In the genomic region with DNA sequence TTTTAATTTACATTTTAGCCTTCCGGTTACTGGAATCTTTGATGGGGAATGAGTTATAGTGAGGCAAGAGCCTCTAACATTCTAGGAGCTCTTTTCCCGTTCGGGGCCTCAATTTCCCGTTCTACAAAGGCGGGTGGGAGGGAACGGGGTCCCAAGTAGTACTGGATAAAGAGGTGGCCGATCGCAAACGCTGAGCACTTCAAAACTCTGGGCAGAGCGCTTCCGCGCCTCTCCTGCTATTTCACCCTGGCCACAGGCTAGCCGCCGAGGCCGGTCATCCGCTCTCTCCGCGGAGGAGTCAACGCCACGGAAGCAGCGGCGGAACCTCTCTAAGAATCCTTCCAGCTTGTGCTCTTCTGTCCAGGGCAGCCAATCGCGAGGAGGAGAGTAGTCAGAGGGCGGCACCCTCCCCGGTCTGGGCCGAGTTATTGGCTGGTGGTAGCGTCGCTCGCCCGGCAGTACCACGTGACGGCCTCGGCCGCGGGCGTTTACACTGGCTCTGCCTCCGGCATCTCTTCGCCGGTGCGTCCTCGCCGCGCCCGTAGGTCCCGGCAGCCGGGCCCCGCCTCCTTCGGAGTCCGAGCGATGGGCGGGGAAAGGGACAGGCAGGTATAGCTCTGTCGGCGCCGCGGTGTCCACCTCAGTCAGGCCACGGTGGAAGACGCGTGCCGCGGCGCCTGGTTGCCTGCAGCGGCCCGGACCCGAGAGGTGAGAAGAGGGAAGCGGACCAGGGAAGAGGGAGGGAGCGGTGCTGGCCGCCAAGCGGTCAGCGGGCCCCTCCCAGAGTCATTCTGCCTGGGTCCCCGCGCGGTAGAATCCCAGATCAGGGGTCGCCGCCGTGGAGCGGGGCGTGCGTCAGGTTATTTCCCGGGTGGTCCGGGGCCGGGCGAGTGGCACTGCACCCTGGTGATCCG, we compare ENCODE assay signal across 1 cellular context.
TF ChIP-seq lines count a peak whose summit lies in the region.

A gene (plus strand): TSS at position 487 of the 914 bp plus-strand sequence. CDS start 16,895 bp downstream, outside the sequence.

TF ChIP-seq in K562, 482 proteins besides CTCF, POLR2A, EP300 and RAD21 (continued from another document and continues in another):
- TF ChIP-seq, protein P1, sequence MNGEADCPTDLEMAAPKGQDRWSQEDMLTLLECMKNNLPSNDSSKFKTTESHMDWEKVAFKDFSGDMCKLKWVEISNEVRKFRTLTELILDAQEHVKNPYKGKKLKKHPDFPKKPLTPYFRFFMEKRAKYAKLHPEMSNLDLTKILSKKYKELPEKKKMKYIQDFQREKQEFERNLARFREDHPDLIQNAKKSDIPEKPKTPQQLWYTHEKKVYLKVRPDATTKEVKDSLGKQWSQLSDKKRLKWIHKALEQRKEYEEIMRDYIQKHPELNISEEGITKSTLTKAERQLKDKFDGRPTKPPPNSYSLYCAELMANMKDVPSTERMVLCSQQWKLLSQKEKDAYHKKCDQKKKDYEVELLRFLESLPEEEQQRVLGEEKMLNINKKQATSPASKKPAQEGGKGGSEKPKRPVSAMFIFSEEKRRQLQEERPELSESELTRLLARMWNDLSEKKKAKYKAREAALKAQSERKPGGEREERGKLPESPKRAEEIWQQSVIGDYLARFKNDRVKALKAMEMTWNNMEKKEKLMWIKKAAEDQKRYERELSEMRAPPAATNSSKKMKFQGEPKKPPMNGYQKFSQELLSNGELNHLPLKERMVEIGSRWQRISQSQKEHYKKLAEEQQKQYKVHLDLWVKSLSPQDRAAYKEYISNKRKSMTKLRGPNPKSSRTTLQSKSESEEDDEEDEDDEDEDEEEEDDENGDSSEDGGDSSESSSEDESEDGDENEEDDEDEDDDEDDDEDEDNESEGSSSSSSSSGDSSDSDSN (IDR thresholded peaks at IDR 0.05; ENCODE audit: borderline replicate concordance in 1 of 2, low read depth in 2 of 2, low read length in 2 of 2), result peak in 1 of 2 experiments; percentile 85; a peak in 1 of 4 replicates
- TF ChIP-seq CHD4 (IDR thresholded peaks at IDR 0.05; ENCODE audit: insufficient read depth, insufficient replicate concordance, low read depth, low read length, poor library complexity, severe bottlenecking), result no peak
- TF ChIP-seq ZNF143 (CRISPR knock-in tag; IDR thresholded peaks at IDR 0.05), result no peak
- TF ChIP-seq, protein P2, sequence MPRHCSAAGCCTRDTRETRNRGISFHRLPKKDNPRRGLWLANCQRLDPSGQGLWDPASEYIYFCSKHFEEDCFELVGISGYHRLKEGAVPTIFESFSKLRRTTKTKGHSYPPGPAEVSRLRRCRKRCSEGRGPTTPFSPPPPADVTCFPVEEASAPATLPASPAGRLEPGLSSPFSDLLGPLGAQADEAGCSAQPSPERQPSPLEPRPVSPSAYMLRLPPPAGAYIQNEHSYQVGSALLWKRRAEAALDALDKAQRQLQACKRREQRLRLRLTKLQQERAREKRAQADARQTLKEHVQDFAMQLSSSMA (CRISPR knock-in tag; IDR thresholded peaks at IDR 0.05), result no peak
- peak; percentile 81 for TF ChIP-seq RBBP5 (IDR thresholded peaks at IDR 0.05; ENCODE audit: borderline replicate concordance, insufficient read depth, low read length, poor library complexity, severe bottlenecking)
- TF ChIP-seq ZFX (CRISPR knock-in tag; IDR thresholded peaks at IDR 0.05), result peak; percentile 69
- no peak for TF ChIP-seq BRD4 (IDR thresholded peaks at IDR 0.05)
- TF ChIP-seq, protein P3, sequence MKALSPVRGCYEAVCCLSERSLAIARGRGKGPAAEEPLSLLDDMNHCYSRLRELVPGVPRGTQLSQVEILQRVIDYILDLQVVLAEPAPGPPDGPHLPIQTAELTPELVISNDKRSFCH (CRISPR knock-in tag; IDR thresholded peaks at IDR 0.05), result no peak
- TF ChIP-seq, protein P3 (tag; IDR thresholded peaks at IDR 0.05), result no peak
- TF ChIP-seq, protein P4, sequence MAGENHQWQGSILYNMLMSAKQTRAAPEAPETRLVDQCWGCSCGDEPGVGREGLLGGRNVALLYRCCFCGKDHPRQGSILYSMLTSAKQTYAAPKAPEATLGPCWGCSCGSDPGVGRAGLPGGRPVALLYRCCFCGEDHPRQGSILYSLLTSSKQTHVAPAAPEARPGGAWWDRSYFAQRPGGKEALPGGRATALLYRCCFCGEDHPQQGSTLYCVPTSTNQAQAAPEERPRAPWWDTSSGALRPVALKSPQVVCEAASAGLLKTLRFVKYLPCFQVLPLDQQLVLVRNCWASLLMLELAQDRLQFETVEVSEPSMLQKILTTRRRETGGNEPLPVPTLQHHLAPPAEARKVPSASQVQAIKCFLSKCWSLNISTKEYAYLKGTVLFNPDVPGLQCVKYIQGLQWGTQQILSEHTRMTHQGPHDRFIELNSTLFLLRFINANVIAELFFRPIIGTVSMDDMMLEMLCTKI (IDR thresholded peaks at IDR 0.05; ENCODE audit: partially characterized antibody), result no peak
- TF ChIP-seq ZKSCAN1 (IDR thresholded peaks at IDR 0.05; ENCODE audit: low read depth, low read length), result no peak; the same call in 1 of the 2 replicates
- peak; percentile 56; the same call in 1 of the 2 replicates for TF ChIP-seq POLR2AphosphoS2 (IDR thresholded peaks at IDR 0.05; ENCODE audit: low read length)
- no peak for TF ChIP-seq HDGF (IDR thresholded peaks at IDR 0.05)
- TF ChIP-seq, protein P5, sequence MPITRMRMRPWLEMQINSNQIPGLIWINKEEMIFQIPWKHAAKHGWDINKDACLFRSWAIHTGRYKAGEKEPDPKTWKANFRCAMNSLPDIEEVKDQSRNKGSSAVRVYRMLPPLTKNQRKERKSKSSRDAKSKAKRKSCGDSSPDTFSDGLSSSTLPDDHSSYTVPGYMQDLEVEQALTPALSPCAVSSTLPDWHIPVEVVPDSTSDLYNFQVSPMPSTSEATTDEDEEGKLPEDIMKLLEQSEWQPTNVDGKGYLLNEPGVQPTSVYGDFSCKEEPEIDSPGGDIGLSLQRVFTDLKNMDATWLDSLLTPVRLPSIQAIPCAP (CRISPR knock-in tag; IDR thresholded peaks at IDR 0.05; ENCODE audit: borderline replicate concordance), result no peak
- peak; percentile 14 for TF ChIP-seq CHD1 (IDR thresholded peaks at IDR 0.05; ENCODE audit: low read length)
- TF ChIP-seq CBX8 (IDR thresholded peaks at IDR 0.05; ENCODE audit: borderline replicate concordance, extremely low read depth, low read depth, low read length, poor library complexity, severe bottlenecking), result no peak
- TF ChIP-seq, protein P6, sequence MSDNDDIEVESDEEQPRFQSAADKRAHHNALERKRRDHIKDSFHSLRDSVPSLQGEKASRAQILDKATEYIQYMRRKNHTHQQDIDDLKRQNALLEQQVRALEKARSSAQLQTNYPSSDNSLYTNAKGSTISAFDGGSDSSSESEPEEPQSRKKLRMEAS (CRISPR knock-in tag; IDR thresholded peaks at IDR 0.05), result peak; percentile 91
- no peak for TF ChIP-seq CEBPG (CRISPR knock-in tag; IDR thresholded peaks at IDR 0.05)
- TF ChIP-seq CEBPG (tag; conservative IDR thresholded peaks at IDR 0.05 in 1 of 2, IDR thresholded peaks at IDR 0.05 in 1 of 2), result no peak
- no peak for TF ChIP-seq SLC30A9 (CRISPR knock-in tag; IDR thresholded peaks at IDR 0.05)
- TF ChIP-seq ZNF707 (CRISPR knock-in tag; conservative IDR thresholded peaks at IDR 0.05), result no peak
- TF ChIP-seq KDM4B (IDR thresholded peaks at IDR 0.05; ENCODE audit: borderline replicate concordance in 2 of 2, low read depth in 1 of 2), result no peak; a peak in 1 of 4 replicates
- peak; percentile 86 for TF ChIP-seq CBFA2T2 (conservative IDR thresholded peaks at IDR 0.05)
- no peak for TF ChIP-seq ZC3H11A (IDR thresholded peaks at IDR 0.05; ENCODE audit: low read depth, low read length)
- no peak for TF ChIP-seq ARHGAP35 (IDR thresholded peaks at IDR 0.05; ENCODE audit: partially characterized antibody)
- no peak for TF ChIP-seq PHB (CRISPR knock-in tag; IDR thresholded peaks at IDR 0.05)
- no peak for TF ChIP-seq MCM7 (IDR thresholded peaks at IDR 0.05)
- TF ChIP-seq, protein P7, sequence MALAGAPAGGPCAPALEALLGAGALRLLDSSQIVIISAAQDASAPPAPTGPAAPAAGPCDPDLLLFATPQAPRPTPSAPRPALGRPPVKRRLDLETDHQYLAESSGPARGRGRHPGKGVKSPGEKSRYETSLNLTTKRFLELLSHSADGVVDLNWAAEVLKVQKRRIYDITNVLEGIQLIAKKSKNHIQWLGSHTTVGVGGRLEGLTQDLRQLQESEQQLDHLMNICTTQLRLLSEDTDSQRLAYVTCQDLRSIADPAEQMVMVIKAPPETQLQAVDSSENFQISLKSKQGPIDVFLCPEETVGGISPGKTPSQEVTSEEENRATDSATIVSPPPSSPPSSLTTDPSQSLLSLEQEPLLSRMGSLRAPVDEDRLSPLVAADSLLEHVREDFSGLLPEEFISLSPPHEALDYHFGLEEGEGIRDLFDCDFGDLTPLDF (CRISPR knock-in tag; IDR thresholded peaks at IDR 0.05), result peak; percentile 55
- no peak for TF ChIP-seq XRCC5 (IDR thresholded peaks at IDR 0.05; ENCODE audit: low read depth, low read length)
- TF ChIP-seq TGIF2 (CRISPR knock-in tag; IDR thresholded peaks at IDR 0.05), result no peak
- TF ChIP-seq, protein P8, sequence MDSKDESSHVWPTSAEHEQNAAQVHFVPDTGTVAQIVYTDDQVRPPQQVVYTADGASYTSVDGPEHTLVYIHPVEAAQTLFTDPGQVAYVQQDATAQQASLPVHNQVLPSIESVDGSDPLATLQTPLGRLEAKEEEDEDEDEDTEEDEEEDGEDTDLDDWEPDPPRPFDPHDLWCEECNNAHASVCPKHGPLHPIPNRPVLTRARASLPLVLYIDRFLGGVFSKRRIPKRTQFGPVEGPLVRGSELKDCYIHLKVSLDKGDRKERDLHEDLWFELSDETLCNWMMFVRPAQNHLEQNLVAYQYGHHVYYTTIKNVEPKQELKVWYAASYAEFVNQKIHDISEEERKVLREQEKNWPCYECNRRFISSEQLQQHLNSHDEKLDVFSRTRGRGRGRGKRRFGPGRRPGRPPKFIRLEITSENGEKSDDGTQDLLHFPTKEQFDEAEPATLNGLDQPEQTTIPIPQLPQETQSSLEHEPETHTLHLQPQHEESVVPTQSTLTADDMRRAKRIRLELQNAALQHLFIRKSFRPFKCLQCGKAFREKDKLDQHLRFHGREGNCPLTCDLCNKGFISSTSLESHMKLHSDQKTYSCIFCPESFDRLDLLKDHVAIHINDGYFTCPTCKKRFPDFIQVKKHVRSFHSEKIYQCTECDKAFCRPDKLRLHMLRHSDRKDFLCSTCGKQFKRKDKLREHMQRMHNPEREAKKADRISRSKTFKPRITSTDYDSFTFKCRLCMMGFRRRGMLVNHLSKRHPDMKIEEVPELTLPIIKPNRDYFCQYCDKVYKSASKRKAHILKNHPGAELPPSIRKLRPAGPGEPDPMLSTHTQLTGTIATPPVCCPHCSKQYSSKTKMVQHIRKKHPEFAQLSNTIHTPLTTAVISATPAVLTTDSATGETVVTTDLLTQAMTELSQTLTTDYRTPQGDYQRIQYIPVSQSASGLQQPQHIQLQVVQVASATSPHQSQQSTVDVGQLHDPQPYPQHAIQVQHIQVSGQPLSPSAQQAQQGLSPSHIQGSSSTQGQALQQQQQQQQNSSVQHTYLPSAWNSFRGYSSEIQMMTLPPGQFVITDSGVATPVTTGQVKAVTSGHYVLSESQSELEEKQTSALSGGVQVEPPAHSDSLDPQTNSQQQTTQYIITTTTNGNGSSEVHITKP (IDR thresholded peaks at IDR 0.05; ENCODE audit: partially characterized antibody), result no peak
- TF ChIP-seq, protein P9, sequence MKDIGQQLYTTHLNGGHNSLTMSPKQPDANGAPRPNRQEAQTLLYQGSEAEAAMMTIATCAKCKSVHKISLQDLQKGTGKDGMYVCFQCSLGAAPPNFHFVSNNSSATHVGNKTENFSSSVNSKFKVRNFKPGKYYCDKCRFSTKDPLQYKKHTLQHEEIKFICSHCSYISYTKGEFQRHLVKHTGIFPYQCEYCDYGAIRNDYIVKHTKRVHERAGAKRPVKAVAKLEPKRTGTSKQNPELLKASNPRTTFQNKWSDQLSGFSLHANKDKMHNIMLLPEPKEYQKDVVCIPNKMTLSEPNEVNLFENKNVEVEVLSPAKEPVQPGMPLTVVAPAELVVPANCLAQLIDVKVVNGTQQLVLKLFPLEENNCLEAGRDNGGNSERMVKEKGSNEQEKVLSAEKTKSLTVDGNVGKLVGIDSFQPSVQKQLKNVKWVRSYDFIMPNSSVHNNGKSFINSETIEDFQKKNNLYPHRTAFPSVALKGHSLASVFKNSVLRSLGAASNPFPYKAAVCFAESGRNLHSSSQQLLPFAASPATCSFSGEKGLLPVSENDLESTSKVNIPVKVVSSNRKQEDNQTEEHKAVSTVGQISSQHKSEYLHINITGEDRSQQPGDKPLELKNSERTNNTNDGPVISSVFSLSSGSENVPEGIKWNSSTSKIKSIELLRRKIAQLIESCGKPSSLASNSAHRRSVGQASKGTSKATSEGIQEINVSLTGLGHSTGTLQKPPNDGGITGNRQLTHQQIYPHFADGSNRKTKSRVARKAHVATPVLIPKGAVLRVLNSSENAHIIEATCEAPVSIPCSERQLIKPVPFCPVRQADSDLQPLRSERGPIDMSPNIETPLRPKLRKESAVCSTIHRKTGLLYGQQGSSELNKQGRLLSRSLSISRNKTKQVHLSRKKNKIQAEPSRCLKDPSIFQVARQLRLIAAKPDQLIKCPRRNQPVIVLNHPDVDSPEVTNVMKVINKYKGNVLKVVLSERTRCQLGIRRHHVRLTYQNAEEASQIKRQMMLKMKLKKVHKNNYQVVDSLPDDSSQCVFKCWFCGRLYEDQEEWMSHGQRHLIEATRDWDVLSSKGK (CRISPR knock-in tag; IDR thresholded peaks at IDR 0.05), result no peak
- TF ChIP-seq KLF13 (tag; IDR thresholded peaks at IDR 0.05; ENCODE audit: borderline replicate concordance, low read depth), result peak; percentile 73; the same call in 1 of the 2 replicates
- TF ChIP-seq RFX7 (CRISPR knock-in tag; IDR thresholded peaks at IDR 0.05), result no peak
- TF ChIP-seq TARDBP (IDR thresholded peaks at IDR 0.05), result no peak; the same call in 1 of the 2 replicates
- no peak for TF ChIP-seq YBX1 (IDR thresholded peaks at IDR 0.05)
- TF ChIP-seq MXI1 (IDR thresholded peaks at IDR 0.05; ENCODE audit: low read depth, low read length), result no peak
- peak; percentile 82 to 92 for TF ChIP-seq FOXK2 (conservative IDR thresholded peaks at IDR 0.05 in 1 of 2, IDR thresholded peaks at IDR 0.05 in 1 of 2; ENCODE audit: low read depth in 2 of 2)
- no peak for TF ChIP-seq ZNF224 (CRISPR knock-in tag; IDR thresholded peaks at IDR 0.05)
- no peak for TF ChIP-seq ZZZ3 (IDR thresholded peaks at IDR 0.05)
- TF ChIP-seq ESRRB (CRISPR knock-in tag; IDR thresholded peaks at IDR 0.05; ENCODE audit: borderline replicate concordance), result no peak
- TF ChIP-seq POLR3G (IDR thresholded peaks at IDR 0.05; ENCODE audit: extremely low read depth, insufficient read length, insufficient replicate concordance), result no peak
- TF ChIP-seq HDAC3 (IDR thresholded peaks at IDR 0.05; ENCODE audit: borderline replicate concordance, partially characterized antibody), result no peak
- TF ChIP-seq ZNF561 (CRISPR knock-in tag; conservative IDR thresholded peaks at IDR 0.05), result no peak
- peak; percentile 21; the same call in 1 of the 2 replicates for TF ChIP-seq TEAD4 (IDR thresholded peaks at IDR 0.05; ENCODE audit: low read length)
- no peak for TF ChIP-seq TEAD4 (CRISPR knock-in tag; IDR thresholded peaks at IDR 0.05; ENCODE audit: borderline replicate concordance)
- TF ChIP-seq ZNF133 (CRISPR knock-in tag; IDR thresholded peaks at IDR 0.05), result no peak
- TF ChIP-seq ZNF3 (CRISPR knock-in tag; IDR thresholded peaks at IDR 0.05), result no peak
- no peak for TF ChIP-seq MTA2 (IDR thresholded peaks at IDR 0.05; ENCODE audit: low read depth)
- TF ChIP-seq SMAD3 (CRISPR knock-in tag; conservative IDR thresholded peaks at IDR 0.05), result no peak
- TF ChIP-seq LCOR (CRISPR knock-in tag; IDR thresholded peaks at IDR 0.05), result peak; percentile 40; the same call in 1 of the 2 replicates
- no peak for TF ChIP-seq FOXA1 (IDR thresholded peaks at IDR 0.05; ENCODE audit: borderline replicate concordance)
